Comparison of ENCODE assay signal across 7 cellular contexts in the genomic region with DNA sequence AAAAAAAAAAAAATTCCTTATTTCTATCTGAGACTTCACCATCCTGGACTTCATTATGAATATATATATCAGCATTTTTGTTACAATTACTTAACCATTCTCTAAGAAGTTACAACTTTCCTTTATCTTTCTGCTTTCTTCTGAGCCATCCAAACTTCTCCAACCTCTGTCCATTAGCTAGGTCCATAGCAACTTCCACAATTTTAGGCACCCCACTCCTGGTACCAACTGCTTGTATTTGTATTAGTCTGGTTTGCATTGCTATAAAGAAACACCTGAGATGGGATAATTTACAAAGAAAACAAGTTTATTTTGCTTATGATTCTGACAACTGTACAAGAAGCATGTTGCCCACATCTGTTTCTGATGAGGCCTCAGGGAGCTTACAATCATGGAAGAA.
"Had no signal": no experiment of that assay in that cellular context is flagged by ENCODE, and none has a peak within 500 bp of the region (broad histone marks: within the 10 kb centered on the region; RNA-seq: fewer than 3 reads in every experiment).

No MANE protein-coding gene starts in this region.

- DNase-seq: H9, HCEC 1CT, HFFc6 had no signal

- H3K4me3 ChIP-seq: GM23338 had no signal

- H3K27ac ChIP-seq: HL-60 had no signal

- H3K27me3 Mint-ChIP-seq: IgD-negative memory B cell had no signal

- H3K27ac Mint-ChIP-seq: GM23338, H9, HFFc6, IgD-negative memory B cell had no signal

- H3K4me2 ChIP-seq: GM23338 had no signal

- H3K4me3 Mint-ChIP-seq: GM23338, H9, HFFc6 had no signal

- H2AFZ ChIP-seq: GM23338 had no signal

- H3K4me1 Mint-ChIP-seq: GM23338, H9, IgD-negative memory B cell had no signal

- ATAC-seq: GM23338, HepG2 had no signal
